Comparison of ENCODE assay signal across 33 cellular contexts in the genomic region with DNA sequence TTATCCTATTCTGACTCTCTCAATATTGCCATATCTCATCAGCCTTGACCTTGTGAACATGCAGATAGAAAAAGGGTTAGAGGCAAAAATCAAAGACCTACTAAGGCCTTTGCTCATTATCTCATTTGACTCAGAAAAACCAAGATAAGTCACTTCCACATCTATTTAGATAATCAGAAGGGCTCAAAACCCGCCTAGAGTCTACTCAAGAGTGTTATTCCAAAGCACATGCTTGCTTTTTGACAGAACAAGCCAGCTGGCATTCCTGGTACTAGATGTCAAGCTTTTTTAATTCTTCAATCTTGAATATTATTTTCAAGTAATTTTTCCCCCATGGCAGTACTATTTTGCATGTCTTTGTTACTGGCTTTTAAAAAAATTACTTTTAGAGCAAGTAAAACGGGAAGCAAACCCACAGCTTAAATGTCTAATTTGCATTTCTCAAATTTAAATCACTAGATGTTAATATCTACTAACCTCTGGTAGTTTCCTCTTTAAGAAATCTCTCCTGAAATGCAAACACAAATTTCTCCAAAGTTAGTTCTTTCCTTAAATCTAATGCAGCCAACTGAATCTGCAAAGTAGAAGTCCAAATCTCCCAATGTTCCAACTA.
DNase-seq lines count a peak whose midpoint lies in the region; ATAC-seq and TF ChIP-seq lines count a peak whose summit lies in the region.
"Had no signal": no experiment of that assay in that cellular context is flagged by ENCODE, and none has a peak within 500 bp of the region (broad histone marks: within the 10 kb centered on the region; RNA-seq: fewer than 3 reads in every experiment).

No MANE protein-coding gene starts in this region.

- peaks cover 14 to 50% of the 10 kb centered on the region in 2 donors for H3K4me1 Mint-ChIP-seq in stimulated activated naive B cell treated with anti-CD40 and anti-IgM and Interleukin-4, amounts not matched to agents 10 μg/mL and 1 μg/mL and 100 μg/mL, for 72 hours

- no peaks in the 10 kb centered on the region for H3K79me2 ChIP-seq in OCI-LY3 (ENCODE audit: low read length)

- DNase-seq in medulla oblongata (ENCODE audit: extremely low spot score) (peak; percentile 29), DMS114 treated with DMSO at 0.1 percent for 48 hours (lab: John Stamatoyannopoulos, UW; ENCODE audit: unreplicated experiment) (no peak), OCI-M2 (lab: John Stamatoyannopoulos, UW; ENCODE audit: unreplicated experiment) (no peak), T-helper 9 cell (no peak)
- DNase-seq in stimulated activated naive B cell treated with anti-CD40 and anti-IgM and Interleukin-4, amounts not matched to agents 10 μg/mL and 1 μg/mL and 100 μg/mL, for 72 hours = no peak
- DNase-seq: activated CD4-positive, alpha-beta T cell treated with anti-CD3 and anti-CD28 coated beads, Interleukin-2, amount 10 ng/mL, durations not matched to agents 7 days and 5 days; activated gamma-delta T cell; activated naive CD8-positive, alpha-beta T cell treated with anti-CD3 and anti-CD28 coated beads for 36 hours; activated T-cell treated with anti-CD3 and anti-CD28 coated beads, Interleukin-2, amount 50 U/mL, for 4 hours; CD8-positive, alpha-beta T cell; effector CD4-positive, alpha-beta T cell; EL; Karpas-422; left lung; midbrain; naive thymus-derived CD8-positive, alpha-beta T cell; NCI-H1417 treated with DMSO at 0.1 percent for 48 hours; NCI-H2029 treated with DMSO at 0.1 percent for 48 hours; NCI-H226; NCI-H526 treated with DMSO at 0.1 percent for 48 hours; occipital lobe; Peyer's patch; SIG-M5; sigmoid colon; stimulated activated CD4-positive, alpha-beta T cell treated with anti-CD3 and anti-CD28 coated beads, Interleukin-4, amount 100 ng/mL, for 24 hours had no signal

- H3K27me3 Mint-ChIP-seq in stimulated activated naive B cell treated with anti-CD40 and anti-IgM and Interleukin-4, amounts not matched to agents 10 μg/mL and 1 μg/mL and 100 μg/mL, for 72 hours = no peaks in the 10 kb centered on the region
- H3K27me3 Mint-ChIP-seq: activated CD4-positive, alpha-beta T cell treated with anti-CD3 and anti-CD28 coated beads, Interleukin-2, amount 10 ng/mL, durations not matched to agents 7 days and 5 days; activated naive CD8-positive, alpha-beta T cell treated with anti-CD3 and anti-CD28 coated beads for 36 hours; naive thymus-derived CD8-positive, alpha-beta T cell had no signal

- peak overlapping the region; percentile 78 for H3K27ac Mint-ChIP-seq in stimulated activated naive B cell treated with anti-CD40 and anti-IgM and Interleukin-4, amounts not matched to agents 10 μg/mL and 1 μg/mL and 100 μg/mL, for 72 hours
- H3K27ac Mint-ChIP-seq: activated CD4-positive, alpha-beta T cell treated with anti-CD3 and anti-CD28 coated beads, Interleukin-2, amount 10 ng/mL, durations not matched to agents 7 days and 5 days; activated naive CD8-positive, alpha-beta T cell treated with anti-CD3 and anti-CD28 coated beads for 36 hours; CD8-positive, alpha-beta T cell; naive thymus-derived CD8-positive, alpha-beta T cell; T-helper 2 cell treated with Interferon-gamma antibody and Interleukin-4, amounts not matched to agents 5 μg/mL and 100 μg/mL, for 36 hours had no signal

- no peaks in the 10 kb centered on the region for H3K27me3 ChIP-seq in OCI-LY3 (ENCODE audit: low read depth, low read length)
- H3K27me3 ChIP-seq: ascending aorta, cardiac muscle cell, left lung, Peyer's patch, sigmoid colon had no signal

- peaks cover 21% of the 10 kb centered on the region for H3K4me1 ChIP-seq in OCI-LY3 (ENCODE audit: low read length)

- peaks cover 0 to 10% of the 10 kb centered on the region in 2 donors for H3K36me3 Mint-ChIP-seq in stimulated activated naive B cell treated with anti-CD40 and anti-IgM and Interleukin-4, amounts not matched to agents 10 μg/mL and 1 μg/mL and 100 μg/mL, for 72 hours
- H3K36me3 Mint-ChIP-seq: CD8-positive, alpha-beta T cell; naive thymus-derived CD8-positive, alpha-beta T cell had no signal

- peak overlapping the region; percentile 31 to 33 for H3K4me3 Mint-ChIP-seq in stimulated activated naive B cell treated with anti-CD40 and anti-IgM and Interleukin-4, amounts not matched to agents 10 μg/mL and 1 μg/mL and 100 μg/mL, for 72 hours
- H3K4me3 Mint-ChIP-seq: activated CD4-positive, alpha-beta T cell treated with anti-CD3 and anti-CD28 coated beads, Interleukin-2, amount 10 ng/mL, durations not matched to agents 7 days and 5 days; activated naive CD8-positive, alpha-beta T cell treated with anti-CD3 and anti-CD28 coated beads for 36 hours; activated T-cell treated with anti-CD3 and anti-CD28 coated beads, Interleukin-2, amount 50 U/mL, for 4 hours; CD8-positive, alpha-beta T cell; naive thymus-derived CD8-positive, alpha-beta T cell; T-helper 2 cell treated with Interferon-gamma antibody and Interleukin-4, amounts not matched to agents 5 μg/mL and 100 μg/mL, for 36 hours had no signal

- H3K4me3 ChIP-seq in OCI-LY3 (ENCODE audit: low read length) = 0 out of 2 replicates have a peak overlapping the region, but pooled peaks have one; percentile 26
- H3K4me3 ChIP-seq: A549, ascending aorta, cardiac muscle cell, left lung, Peyer's patch, sigmoid colon had no signal

- H3K9ac ChIP-seq in OCI-LY3 (ENCODE audit: low read length) = no peak overlapping the region

- ATAC-seq in GM21723 (IDR thresholded peaks at IDR 0.05; ENCODE audit: unreplicated experiment) (peak; percentile 6), GM21528 (IDR thresholded peaks at IDR 0.05; ENCODE audit: low FRiP score, unreplicated experiment) (no peak)
- ATAC-seq in stimulated activated naive B cell treated with anti-CD40 and anti-IgM and Interleukin-4, amounts not matched to agents 10 μg/mL and 1 μg/mL and 100 μg/mL, for 72 hours (replicated peaks) = peak; percentile 54 to 57
- ATAC-seq: A549; activated T-cell treated with anti-CD3 and anti-CD28 coated beads, Interleukin-2, amount 50 U/mL, for 4 hours; CD8-positive, alpha-beta T cell; left lung; naive thymus-derived CD8-positive, alpha-beta T cell had no signal

- H3K9me3 ChIP-seq in OCI-LY3 (ENCODE audit: insufficient read depth, low read length) = no peaks in the 10 kb centered on the region
- H3K9me3 ChIP-seq: A549, ascending aorta, left lung, Peyer's patch, sigmoid colon had no signal

- H4K20me1 ChIP-seq in OCI-LY3 (ENCODE audit: insufficient read depth, low read length) = no peaks in the 10 kb centered on the region

- no peak for TF ChIP-seq CTCF in OCI-LY3 (IDR thresholded peaks at IDR 0.05; ENCODE audit: low read depth, low read length)

- H2AFZ ChIP-seq in OCI-LY3 (ENCODE audit: low read depth, low read length) = no peak overlapping the region

- no peaks in the 10 kb centered on the region for H3K36me3 ChIP-seq in OCI-LY3 (replicated peaks; ENCODE audit: low read depth, low read length)
- H3K36me3 ChIP-seq: ascending aorta, cardiac muscle cell, left lung, Peyer's patch, sigmoid colon had no signal

- H3K27ac ChIP-seq in OCI-LY3 (ENCODE audit: low read length) = no peak overlapping the region
- H3K27ac ChIP-seq: A549, ascending aorta, cardiac muscle cell, epithelial cell of prostate, left lung, Peyer's patch, sigmoid colon had no signal

- H3K9me3 Mint-ChIP-seq in stimulated activated naive B cell treated with anti-CD40 and anti-IgM and Interleukin-4, amounts not matched to agents 10 μg/mL and 1 μg/mL and 100 μg/mL, for 72 hours = no peaks in the 10 kb centered on the region
- H3K9me3 Mint-ChIP-seq: activated CD4-positive, alpha-beta T cell treated with anti-CD3 and anti-CD28 coated beads, Interleukin-2, amount 10 ng/mL, durations not matched to agents 7 days and 5 days; activated naive CD8-positive, alpha-beta T cell treated with anti-CD3 and anti-CD28 coated beads for 36 hours; activated T-cell treated with anti-CD3 and anti-CD28 coated beads, Interleukin-2, amount 50 U/mL, for 4 hours; CD8-positive, alpha-beta T cell; T-helper 2 cell treated with Interferon-gamma antibody and Interleukin-4, amounts not matched to agents 5 μg/mL and 100 μg/mL, for 36 hours had no signal

- H3K4me2 ChIP-seq in OCI-LY3 (ENCODE audit: low read length) = peak overlapping the region; percentile 49
- H3K4me2 ChIP-seq: A549 had no signal
